In the genomic region with DNA sequence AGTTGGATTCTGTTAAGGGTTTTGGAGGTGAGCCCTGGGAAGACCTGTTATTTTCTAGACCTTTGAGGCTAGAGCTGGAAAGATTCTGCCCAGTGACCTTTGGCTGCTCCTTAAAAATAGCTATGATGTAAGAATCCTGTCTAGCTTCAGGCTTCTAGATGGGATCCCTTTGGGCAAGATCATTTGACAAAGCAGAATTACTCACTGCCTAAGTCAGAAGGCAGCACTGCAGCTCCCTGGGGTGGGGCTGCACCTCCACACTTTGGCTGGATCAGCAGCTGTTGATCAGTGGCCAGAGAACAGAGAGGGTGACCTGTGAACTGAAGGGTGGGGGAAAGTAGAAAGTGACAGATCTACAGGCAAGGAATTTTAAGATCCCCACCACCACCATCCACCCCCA, we compare ENCODE assay signal across 8 cellular contexts.
DNase-seq lines count a peak whose midpoint lies in the region; ATAC-seq and TF ChIP-seq lines count a peak whose summit lies in the region.

No MANE protein-coding gene starts in this region.

- H3K4me3 ChIP-seq in skeletal muscle cell (ENCODE audit: low read depth, low read length), result no peak overlapping the region

- POLR2A ChIA-PET in WTC11 (lab: Charles Lee), result no interaction called here

- ATAC-seq in WTC11 (no peak), Right ventricle myocardium superior (ENCODE audit: poor library complexity) (peak; percentile 89), GM21515 (IDR thresholded peaks at IDR 0.05; ENCODE audit: unreplicated experiment) (no peak)

- H3K9me3 Mint-ChIP-seq in WTC11, result no peaks in the 10 kb centered on the region

- CTCF ChIA-PET in WTC11 (lab: Charles Lee), result interaction anchor here (0.8 to 1.2 kb wide), 2 partner anchors 43 to 105 kb away, joined by 3 to 4 read pairs; no protein-coding TSS in a partner anchor

- TF ChIP-seq CTCF in WTC11 (IDR thresholded peaks at IDR 0.05), result no peak

- DNase-seq in GM04503 (ENCODE audit: low read depth) (peak; percentile 81), WTC11 (ENCODE audit: low spot score) (no peak), Right ventricle myocardium superior (peak; percentile 76), skeletal muscle cell (ENCODE audit: low read depth) (peak; percentile 67), ecto neural progenitor cell (ENCODE audit: low spot score) (no peak), amygdala (lab: John Stamatoyannopoulos, UW) (no peak), T-helper 9 cell (no peak)

- H3K4me3 Mint-ChIP-seq in WTC11, result no peak overlapping the region

- H3K36me3 Mint-ChIP-seq in WTC11, result no peaks in the 10 kb centered on the region

- 0 out of 2 replicates have a peak overlapping the region, but pooled peaks have one; percentile 66 for H3K27ac Mint-ChIP-seq in WTC11

- H3K4me1 Mint-ChIP-seq in WTC11, result peaks cover 32% of the 10 kb centered on the region

- no peaks in the 10 kb centered on the region for H3K27me3 Mint-ChIP-seq in WTC11 (ENCODE audit: low read depth)

- intact Hi-C loops in Right ventricle myocardium superior (cut with DNase I), result no loop called here

TF ChIP-seq in WTC11, 78 proteins besides CTCF, POLR2A, EP300 and RAD21:
- TF ChIP-seq EMX1 (CRISPR knock-in tag; IDR thresholded peaks at IDR 0.05) (no peak), JAZF1 (CRISPR knock-in tag; IDR thresholded peaks at IDR 0.05) (no peak), TEAD4 (CRISPR knock-in tag; IDR thresholded peaks at IDR 0.05) (no peak), ZNF416 (CRISPR knock-in tag; IDR thresholded peaks at IDR 0.05) (no peak), ESRRA (CRISPR knock-in tag; IDR thresholded peaks at IDR 0.05; ENCODE audit: borderline replicate concordance) (no peak), ZNF232 (CRISPR knock-in tag; IDR thresholded peaks at IDR 0.05) (no peak), GTF2I (CRISPR knock-in tag; conservative IDR thresholded peaks at IDR 0.05) (no peak), HMGA2 (CRISPR knock-in tag; IDR thresholded peaks at IDR 0.05) (no peak)
TF ChIP-seq in WTC11: peak in this region for 0.

Comparison
In these comparisons a context has a peak if more than half of its experiments do, and no peak if none do; other contexts are left out.
1. DNase-seq: peak in GM04503 (single experiment), Right ventricle myocardium superior (single experiment) and skeletal muscle cell (single experiment); none in WTC11 (single experiment), ecto neural progenitor cell (single experiment), amygdala (0 of 56) and T-helper 9 cell (single experiment).